Comparison of ENCODE assay signal across 2 cellular contexts in genomic region chr16:20910781-20911321, GRCh38.
TF ChIP-seq lines count a peak whose summit lies in the region.

No MANE protein-coding gene starts in this region.

TF ChIP-seq in liver, 16 proteins besides CTCF, POLR2A, EP300 and RAD21 (continued from another document):
- TF ChIP-seq, protein P1, sequence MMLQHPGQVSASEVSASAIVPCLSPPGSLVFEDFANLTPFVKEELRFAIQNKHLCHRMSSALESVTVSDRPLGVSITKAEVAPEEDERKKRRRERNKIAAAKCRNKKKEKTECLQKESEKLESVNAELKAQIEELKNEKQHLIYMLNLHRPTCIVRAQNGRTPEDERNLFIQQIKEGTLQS (IDR thresholded peaks at IDR 0.05): no peak
- TF ChIP-seq GABPA (IDR thresholded peaks at IDR 0.05 in 1 of 2, conservative IDR thresholded peaks at IDR 0.05 in 1 of 2) (peak in 1 of 2 donors; percentile 20), REST (IDR thresholded peaks at IDR 0.05) (no peak), RXRA (IDR thresholded peaks at IDR 0.05) (no peak), NR2F2 (IDR thresholded peaks at IDR 0.05) (no peak)

TF ChIP-seq in GM23338, 12 proteins besides CTCF, POLR2A, EP300 and RAD21:
- TF ChIP-seq ZNF462 (CRISPR knock-in tag; IDR thresholded peaks at IDR 0.05) (no peak), REST (IDR thresholded peaks at IDR 0.05; ENCODE audit: unreplicated experiment) (no peak), ZNF114 (CRISPR knock-in tag; IDR thresholded peaks at IDR 0.05) (no peak), NANOG (IDR thresholded peaks at IDR 0.05; ENCODE audit: borderline replicate concordance) (no peak), EZH2 (IDR thresholded peaks at IDR 0.05; ENCODE audit: low read depth, unreplicated experiment) (no peak), ZNF331 (CRISPR knock-in tag; IDR thresholded peaks at IDR 0.05; ENCODE audit: low read depth) (no peak), JUNB (IDR thresholded peaks at IDR 0.05; ENCODE audit: unreplicated experiment) (no peak), POLR2AphosphoS5 (IDR thresholded peaks at IDR 0.05; ENCODE audit: low read depth) (no peak), CREB1 (CRISPR knock-in tag; IDR thresholded peaks at IDR 0.05; ENCODE audit: low read depth) (no peak), EZH2phosphoT487 (IDR thresholded peaks at IDR 0.05; ENCODE audit: unreplicated experiment) (no peak), STAT1 (IDR thresholded peaks at IDR 0.05; ENCODE audit: unreplicated experiment) (no peak)
- TF ChIP-seq, protein P2, sequence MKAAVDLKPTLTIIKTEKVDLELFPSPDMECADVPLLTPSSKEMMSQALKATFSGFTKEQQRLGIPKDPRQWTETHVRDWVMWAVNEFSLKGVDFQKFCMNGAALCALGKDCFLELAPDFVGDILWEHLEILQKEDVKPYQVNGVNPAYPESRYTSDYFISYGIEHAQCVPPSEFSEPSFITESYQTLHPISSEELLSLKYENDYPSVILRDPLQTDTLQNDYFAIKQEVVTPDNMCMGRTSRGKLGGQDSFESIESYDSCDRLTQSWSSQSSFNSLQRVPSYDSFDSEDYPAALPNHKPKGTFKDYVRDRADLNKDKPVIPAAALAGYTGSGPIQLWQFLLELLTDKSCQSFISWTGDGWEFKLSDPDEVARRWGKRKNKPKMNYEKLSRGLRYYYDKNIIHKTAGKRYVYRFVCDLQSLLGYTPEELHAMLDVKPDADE (IDR thresholded peaks at IDR 0.05): no peak
TF ChIP-seq in GM23338: peak in this region for 0.
